ENCODE assay signal across 1 cellular context in genomic region chr1:156259805-156260204, GRCh38.
TF ChIP-seq lines count a peak whose summit lies in the region.

No MANE protein-coding gene starts in this region.

TF ChIP-seq in K562, 482 proteins besides CTCF, POLR2A, EP300 and RAD21:
- no peak for TF ChIP-seq BHLHE40 (IDR thresholded peaks at IDR 0.05; ENCODE audit: low read length)
- TF ChIP-seq ETS2 (tag; IDR thresholded peaks at IDR 0.05; ENCODE audit: borderline replicate concordance, poor library complexity, severe bottlenecking), result no peak
